In the genomic region with DNA sequence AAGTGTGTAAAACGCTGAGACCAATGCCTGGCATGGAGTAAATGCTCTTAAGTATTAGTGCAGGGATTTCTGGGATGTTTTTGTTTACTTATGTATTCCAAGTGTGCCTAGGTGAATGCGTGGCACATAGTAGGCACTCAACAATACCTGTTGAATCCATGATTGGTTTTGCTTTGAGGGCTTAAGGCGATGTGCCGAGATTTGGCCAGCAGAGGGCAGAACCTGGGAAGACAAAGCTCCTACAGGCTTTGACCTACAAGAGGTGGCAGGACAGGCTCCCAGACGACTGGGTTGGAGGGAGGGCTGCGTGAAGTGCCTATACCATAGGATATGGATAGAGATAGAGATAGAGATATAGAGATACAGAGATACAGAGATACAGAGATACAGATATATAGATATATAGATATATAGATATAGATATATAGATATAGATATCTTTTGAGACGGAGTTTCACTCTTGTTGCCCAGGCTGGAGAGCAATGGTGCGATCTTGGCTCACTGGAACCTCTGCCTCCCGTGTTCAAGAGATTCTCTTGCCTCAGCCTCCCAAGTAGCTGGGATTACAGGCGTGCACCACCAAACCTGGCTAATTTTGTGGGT, we compare ENCODE assay signal across 8 cellular contexts. TPM values are rescaled to one million over a fixed set of nuclear protein-coding genes. Genes with fewer than 3 reads are reported as not detected.
DNase-seq lines count a peak whose midpoint lies in the region; ATAC-seq, FAIRE-seq and TF ChIP-seq lines count a peak whose summit lies in the region.

No MANE protein-coding gene starts in this region.

- CTCF ChIA-PET in CD4-positive, alpha-beta T cell (lab: Charles Lee): interaction anchor here (0.6 to 2.6 kb wide), 18 partner anchors 9 to 124 kb away, joined by 3 to 16 read pairs (median 4); a partner anchor contains a TSS
- CTCF ChIA-PET in endothelial cell of umbilical vein (lab: Charles Lee): interaction anchor here (0.6 to 9.4 kb wide), 66 partner anchors 10 to 795 kb away, joined by 3 to 595 read pairs (median 5); a partner anchor contains a TSS

- no peaks in the 10 kb centered on the region for H4K20me1 ChIP-seq in endothelial cell of umbilical vein (replicated peaks; ENCODE audit: control insufficient read depth, extremely low read depth, insufficient read depth, low read length)

- FAIRE-seq in endothelial cell of umbilical vein (lab: Jason Lieb, UNC): peak; percentile 89

- intact Hi-C loops in CD4-positive, alpha-beta T cell (cut with DNase I, micrococcal nuclease): loop anchor here (1.0 to 5.0 kb wide), 2 partner anchors 117 to 274 kb away; no protein-coding TSS in a partner anchor
- intact Hi-C loops in endothelial cell of umbilical vein (cut with micrococcal nuclease): loop anchor here (1.0 to 10.0 kb wide), 3 partner anchors 117 to 281 kb away; a partner anchor contains a TSS

- peaks cover 16% of the 10 kb centered on the region for H3K27me3 Mint-ChIP-seq in CD4-positive, alpha-beta T cell
- peaks cover 6 to 18% (median 12%) of the 10 kb centered on the region in 3 donors for H3K27me3 Mint-ChIP-seq in naive B cell

- DNase-seq in CD4-positive, alpha-beta T cell: peak; percentile 35 to 66 (median 44)
- DNase-seq in HL-60 (ENCODE audit: low read depth in 1 of 2, low spot score in 1 of 2): peak; percentile 50 to 74
- peak; percentile 63 for DNase-seq in NOMO-1 treated with DMSO at 0.1 percent for 48 hours (lab: John Stamatoyannopoulos, UW; ENCODE audit: unreplicated experiment)
- DNase-seq in activated CD8-positive, alpha-beta memory T cell treated with anti-CD3 and anti-CD28 coated beads for 24 hours: peak; percentile 79
- DNase-seq in endothelial cell of umbilical vein (ENCODE audit: low read depth, low spot score): peak; percentile 73
- peak; percentile 31 for DNase-seq in naive B cell
- peak; percentile 51 for DNase-seq in stimulated activated naive CD4-positive, alpha-beta T cell treated with Interleukin-2 at 50 U/mL for 16 hours (lab: John Stamatoyannopoulos, UW)
- DNase-seq in cortex of kidney (lab: John Stamatoyannopoulos, UW): no peak

- H3K27ac ChIP-seq in CD4-positive, alpha-beta T cell (ENCODE audit: low read depth, low read length): no peak overlapping the region
- no peak overlapping the region for H3K27ac ChIP-seq in HL-60 (replicated peaks)
- H3K27ac ChIP-seq in endothelial cell of umbilical vein (ENCODE audit: insufficient read depth, low read depth, low read length): no peak overlapping the region

- no TSS peak for BruUV-seq in endothelial cell of umbilical vein (replicated peaks; lab: Mats Ljungman, UMichigan)

- H3K4me3 ChIP-seq in HL-60 (replicated peaks; ENCODE audit: insufficient read depth, low read length) (no peak overlapping the region), endothelial cell of umbilical vein (replicated peaks in 1 of 3; ENCODE audit: insufficient read depth in 1 of 3, low read depth in 1 of 3, low read length in 3 of 3) (no peak overlapping the region)

- peaks cover 11% of the 10 kb centered on the region for H3K4me1 ChIP-seq in endothelial cell of umbilical vein (ENCODE audit: control insufficient read depth, extremely low read depth, insufficient read depth, low read length)

- dilution Hi-C loops in endothelial cell of umbilical vein (cut with MboI; ENCODE audit: extremely low pct_ligation_motif_present, low sequenced_read_pairs): no loop called here

- H3K27me3 ChIP-seq in CD4-positive, alpha-beta T cell (ENCODE audit: control insufficient read depth, insufficient read depth, low read length): no peaks in the 10 kb centered on the region
- H3K27me3 ChIP-seq in HL-60 (ENCODE audit: insufficient read depth, poor library complexity, severe bottlenecking) (no peaks in the 10 kb centered on the region), endothelial cell of umbilical vein (ENCODE audit: control insufficient read depth in 2 of 2, insufficient read depth in 2 of 2, low read length in 2 of 2) (no peaks in the 10 kb centered on the region)

- no peaks in the 10 kb centered on the region for H3K4me1 Mint-ChIP-seq in CD4-positive, alpha-beta T cell (ENCODE audit: low read depth)
- peaks cover 4 to 13% (median 9%) of the 10 kb centered on the region in 3 donors for H3K4me1 Mint-ChIP-seq in naive B cell

- no peaks in the 10 kb centered on the region for H3K9me3 ChIP-seq in CD4-positive, alpha-beta T cell (ENCODE audit: control insufficient read depth, low read length)
- no peaks in the 10 kb centered on the region for H3K9me3 ChIP-seq in endothelial cell of umbilical vein (replicated peaks; ENCODE audit: control insufficient read depth, insufficient read depth, low read length)

- H3K79me2 ChIP-seq in endothelial cell of umbilical vein (ENCODE audit: control insufficient read depth, insufficient read depth, low read length): no peaks in the 10 kb centered on the region

- TF ChIP-seq POLR2A in endothelial cell of umbilical vein (IDR thresholded peaks at IDR 0.05; ENCODE audit: low read depth, low read length): no peak

- H3K9me1 ChIP-seq in endothelial cell of umbilical vein (replicated peaks; ENCODE audit: control insufficient read depth, extremely low read depth, insufficient read depth, low read length): no peaks in the 10 kb centered on the region

- peak; percentile 75 for TF ChIP-seq CTCF in CD4-positive, alpha-beta T cell (IDR thresholded peaks at IDR 0.05)
- TF ChIP-seq CTCF in HL-60 (IDR thresholded peaks at IDR 0.05; ENCODE audit: insufficient read depth, low read length) (peak; percentile 82), endothelial cell of umbilical vein (IDR thresholded peaks at IDR 0.05; ENCODE audit: extremely low read depth in 1 of 2, insufficient read depth in 1 of 2, low read depth in 1 of 2, low read length in 2 of 2) (peak; percentile 70 to 82)

- no peak overlapping the region for H3K4me3 Mint-ChIP-seq in CD4-positive, alpha-beta T cell
- H3K4me3 Mint-ChIP-seq in naive B cell: no peak overlapping the region

- H3K27ac Mint-ChIP-seq in CD4-positive, alpha-beta T cell: no peak overlapping the region
- H3K27ac Mint-ChIP-seq in naive B cell: peak overlapping the region in 1 of 6 donors; percentile 2

- no peaks in the 10 kb centered on the region for H3K36me3 ChIP-seq in endothelial cell of umbilical vein (ENCODE audit: control insufficient read depth in 2 of 2, extremely low read depth in 1 of 2, insufficient read depth in 2 of 2, low read length in 2 of 2)

- H2AFZ ChIP-seq in endothelial cell of umbilical vein (ENCODE audit: low read depth, low read length): no peak overlapping the region

- H3K9me3 Mint-ChIP-seq in CD4-positive, alpha-beta T cell: no peaks in the 10 kb centered on the region
- H3K9me3 Mint-ChIP-seq in naive B cell: no peaks in the 10 kb centered on the region

- POLR2A ChIA-PET in CD4-positive, alpha-beta T cell (lab: Charles Lee): interaction anchor here (2.1 kb wide), 1 partner anchor 40 kb away, joined by 10 read pairs; a partner anchor contains a TSS
- POLR2A ChIA-PET in endothelial cell of umbilical vein (lab: Charles Lee): interaction anchor here (1.8 kb wide), 1 partner anchor 40 kb away, joined by 6 read pairs; a partner anchor contains a TSS

- H3K36me3 Mint-ChIP-seq in CD4-positive, alpha-beta T cell (ENCODE audit: low read depth): no peaks in the 10 kb centered on the region
- H3K36me3 Mint-ChIP-seq in naive B cell: no peaks in the 10 kb centered on the region

- no peak overlapping the region for H3K9ac ChIP-seq in endothelial cell of umbilical vein (replicated peaks; ENCODE audit: extremely low read depth, insufficient read depth, low read length)

- peak; percentile 54 for ATAC-seq in CD4-positive, alpha-beta T cell (ENCODE audit: poor library complexity)
- ATAC-seq in naive B cell (ENCODE audit: low read depth in 2 of 2): peak in 1 of 2 donors; percentile 28

- H3K4me2 ChIP-seq in endothelial cell of umbilical vein (ENCODE audit: insufficient read depth, low read length): no peak overlapping the region

TF ChIP-seq in endothelial cell of umbilical vein, 7 proteins besides CTCF, POLR2A, EP300 and RAD21 (continues in another document):
- no peak for TF ChIP-seq EZH2 (IDR thresholded peaks at IDR 0.05; ENCODE audit: borderline replicate concordance, low read depth, low read length, severe bottlenecking)

RNA-seq across cellular contexts. Expression of a gene that starts 13.9 kb away (rescaled TPM):
- under 1 TPM; 0.08 to 0.22 TPM for total RNA-seq in CD4-positive, alpha-beta T cell
- 1.3 and 2.2 TPM in 2 replicates for total RNA-seq in endothelial cell of umbilical vein
- polyA plus RNA-seq in endothelial cell of umbilical vein (0.51 and 0.97 TPM in 2 replicates), naive B cell (ENCODE audit: low read depth in 6 of 6) (not detected)
- polyA plus RNA-seq in endothelial cell of umbilical vein (2011; cell fraction: cytosol; rRNA removed): 0.55 and 0.97 TPM in 2 replicates
- polyA plus RNA-seq in endothelial cell of umbilical vein (2011; cell fraction: nucleus; rRNA removed): 1.0 TPM in 2 replicates
- polyA plus RNA-seq in endothelial cell of umbilical vein (2012): 0.26 and 0.37 TPM in 2 replicates
- polyA minus RNA-seq in endothelial cell of umbilical vein: 0.61 and 2.0 TPM in 2 replicates
- polyA minus RNA-seq in endothelial cell of umbilical vein (2011; cell fraction: cytosol; rRNA and poly(A)+ RNA removed): not detected
- polyA minus RNA-seq in endothelial cell of umbilical vein (2011; cell fraction: nucleus; rRNA and poly(A)+ RNA removed): 0.14 and 0.29 TPM in 2 replicates

RNA-seq across cellular contexts. Expression of a gene that starts 40.0 kb away (rescaled TPM):
- 10 to 100 TPM; 10.7 to 10.9 TPM for total RNA-seq in CD4-positive, alpha-beta T cell
- total RNA-seq in endothelial cell of umbilical vein: 1.7 and 3.2 TPM in 2 replicates
- 4.0 and 4.1 TPM in 2 replicates for polyA plus RNA-seq in endothelial cell of umbilical vein
- 3.0 and 3.1 TPM in 2 replicates for polyA plus RNA-seq in endothelial cell of umbilical vein (2011; cell fraction: cytosol; rRNA removed)
- 1.8 and 3.0 TPM in 2 replicates for polyA plus RNA-seq in endothelial cell of umbilical vein (2011; cell fraction: nucleus; rRNA removed)
- 1.1 and 1.8 TPM in 2 replicates for polyA plus RNA-seq in endothelial cell of umbilical vein (2012)
- polyA minus RNA-seq in endothelial cell of umbilical vein: 3.3 and 5.6 TPM in 2 replicates
- polyA minus RNA-seq in endothelial cell of umbilical vein (2011; cell fraction: cytosol; rRNA and poly(A)+ RNA removed): 4.3 TPM
- 2.7 and 3.3 TPM in 2 replicates for polyA minus RNA-seq in endothelial cell of umbilical vein (2011; cell fraction: nucleus; rRNA and poly(A)+ RNA removed)
- 10 to 100 TPM; 16.5 to 30.4 (median 19.3) TPM for polyA plus RNA-seq in naive B cell (ENCODE audit: low read depth in 6 of 6)

RNA-seq across cellular contexts. Expression of a gene that starts 55.2 kb away (rescaled TPM):
- 10 to 100 TPM; 10.2 to 11.8 TPM for total RNA-seq in CD4-positive, alpha-beta T cell
- total RNA-seq in endothelial cell of umbilical vein: 24.7 and 31.4 TPM in 2 replicates
- polyA plus RNA-seq in endothelial cell of umbilical vein (7.6 and 7.9 TPM in 2 replicates), naive B cell (ENCODE audit: low read depth in 6 of 6) (1 to 10 TPM; 3.6 to 6.4 (median 5.1) TPM)
- polyA plus RNA-seq in endothelial cell of umbilical vein (2011; cell fraction: cytosol; rRNA removed): 7.3 and 7.6 TPM in 2 replicates
- 13.2 and 13.7 TPM in 2 replicates for polyA plus RNA-seq in endothelial cell of umbilical vein (2011; cell fraction: nucleus; rRNA removed)
- polyA plus RNA-seq in endothelial cell of umbilical vein (2012): 13.4 and 13.8 TPM in 2 replicates
- 19.4 and 20.6 TPM in 2 replicates for polyA minus RNA-seq in endothelial cell of umbilical vein
- 1.4 TPM for polyA minus RNA-seq in endothelial cell of umbilical vein (2011; cell fraction: cytosol; rRNA and poly(A)+ RNA removed)
- 34.7 and 60.6 TPM in 2 replicates for polyA minus RNA-seq in endothelial cell of umbilical vein (2011; cell fraction: nucleus; rRNA and poly(A)+ RNA removed)
